ENCODE assay signal across 19 cellular contexts in genomic region chr15:68057758-68058157, GRCh38. TPM values are rescaled to one million over a fixed set of nuclear protein-coding genes. Genes with fewer than 3 reads are reported as not detected.
DNase-seq lines count a peak whose midpoint lies in the region; ATAC-seq, FAIRE-seq and TF ChIP-seq lines count a peak whose summit lies in the region.
"Had no signal": no experiment of that assay in that cellular context is flagged by ENCODE, and none has a peak within 500 bp of the region (broad histone marks: within the 10 kb centered on the region; RNA-seq: fewer than 3 reads in every experiment).

No MANE protein-coding gene starts in this region.

- CTCF ChIA-PET in CD8-positive, alpha-beta memory T cell (lab: Charles Lee), result no interaction called here
- CTCF ChIA-PET in GM12878 (lab: Yijun Ruan, JAX), result interaction anchor here (1.2 to 2.2 kb wide), 4 partner anchors 20 to 95 kb away, joined by 3 to 5 read pairs (median 4); no protein-coding TSS in a partner anchor

- H3K4me2 ChIP-seq in GM12878 (ENCODE audit: control insufficient read depth, insufficient read depth), result peak overlapping the region; percentile 42

- peaks cover 0 to 23% (median 0%) of the 10 kb centered on the region in 3 donors for H3K36me3 Mint-ChIP-seq in CD8-positive, alpha-beta memory T cell
- peaks cover 22% of the 10 kb centered on the region for H3K36me3 Mint-ChIP-seq in nephron progenitor cell (ENCODE audit: low read depth)
- H3K36me3 Mint-ChIP-seq: naive B cell had no signal

- ATAC-seq in GM12878, result no peak
- ATAC-seq: HCT116, left ventricle myocardium superior, right cardiac atrium, SK-N-SH treated with all-trans-retinoic acid at 6 μM for 48 hours had no signal

- no TSS peak for BruUV-seq in GM12878 (replicated peaks; lab: Mats Ljungman, UMichigan)

- TF ChIP-seq RAD21 in GM12878 (IDR thresholded peaks at IDR 0.05; ENCODE audit: insufficient read depth, low read depth, low read length), result no peak

- H3K27ac ChIP-seq in CD8-positive, alpha-beta memory T cell (ENCODE audit: low read depth, low read length), result no peak overlapping the region
- H3K27ac ChIP-seq in HUES6 (ENCODE audit: low read depth, low read length), result no peak overlapping the region
- H3K27ac ChIP-seq in GM12878 (ENCODE audit: control insufficient read depth, insufficient read depth), result peak overlapping the region; percentile 24; the same call in 1 of the 2 replicates
- H3K27ac ChIP-seq: suprapubic skin had no signal

- DNase-seq in CD8-positive, alpha-beta memory T cell, result no peak
- DNase-seq in GM12878 (ENCODE audit: low read depth, low spot score) (no peak), nephron progenitor cell (no peak), NCI-H1417 treated with DMSO at 0.1 percent for 48 hours (lab: John Stamatoyannopoulos, UW) (no peak), NCI-H446 (lab: John Stamatoyannopoulos, UW) (no peak), NK-92 (lab: John Stamatoyannopoulos, UW; ENCODE audit: unreplicated experiment) (no peak), ureter (ENCODE audit: low spot score) (no peak)
- DNase-seq: activated CD4-positive, alpha-beta memory T cell treated with anti-CD3 and anti-CD28 coated beads for 36 hours; amygdala; foreskin fibroblast; left ventricle myocardium superior; naive B cell; NCI-H2029; NCI-H524 treated with DMSO at 0.1 percent for 48 hours; right cardiac atrium had no signal

- POLR2A ChIA-PET in CD8-positive, alpha-beta memory T cell (lab: Charles Lee), result no interaction called here
- POLR2A ChIA-PET in GM12878 (lab: Charles Lee), result interaction anchor here (0.6 to 4.0 kb wide), 3 partner anchors 10 to 194 kb away, joined by 3 to 18 read pairs (median 3); no protein-coding TSS in a partner anchor

- intact Hi-C loops in GM12878 (cut with micrococcal nuclease; ENCODE audit: unreplicated experiment), result loop anchor here (5.0 kb wide), 1 partner anchor 95 kb away; no protein-coding TSS in a partner anchor

- TF ChIP-seq CTCF in GM12878 (IDR thresholded peaks at IDR 0.05 in 2 of 3, conservative IDR thresholded peaks at IDR 0.05 in 1 of 3; ENCODE audit: control insufficient read depth in 2 of 3, extremely low read depth in 1 of 3, insufficient read depth in 1 of 3, low read depth in 3 of 3, low read length in 3 of 3) (no peak), nephron progenitor cell (IDR thresholded peaks at IDR 0.05) (no peak)

- FAIRE-seq in GM12878 (lab: Jason Lieb, UNC), result no peak

- peaks cover 86% of the 10 kb centered on the region for H3K79me2 ChIP-seq in GM12878 (ENCODE audit: control insufficient read depth, insufficient read depth, low read length)

- 98% methylated on average over 6 of the region's 6 CpGs for WGBS in GM12878 (ENCODE audit: insufficient coverage, insufficient replicate concordance, low lambda C conversion rate, missing lambda C conversion rate)

- H3K4me3 Mint-ChIP-seq in CD8-positive, alpha-beta memory T cell, result peak overlapping the region in 6 of 7 donors; percentile 4 to 52 (median 25)
- peak overlapping the region; percentile 96 for H3K4me3 Mint-ChIP-seq in nephron progenitor cell
- H3K4me3 Mint-ChIP-seq: activated CD4-positive, alpha-beta memory T cell treated with anti-CD3 and anti-CD28 coated beads for 36 hours had no signal

- SMC1A ChIA-PET in GM12878 (lab: Charles Lee; ENCODE audit: uncharacterized antibody, unreplicated experiment), result interaction anchor here (1.0 to 5.0 kb wide), 5 partner anchors 22 to 195 kb away, joined by 3 to 35 read pairs (median 6); no protein-coding TSS in a partner anchor

- H4K20me1 ChIP-seq in GM12878 (ENCODE audit: control insufficient read depth, insufficient read depth), result no peaks in the 10 kb centered on the region

- no peak overlapping the region for H3K27ac Mint-ChIP-seq in CD8-positive, alpha-beta memory T cell
- peak overlapping the region; percentile 13 for H3K27ac Mint-ChIP-seq in nephron progenitor cell
- H3K27ac Mint-ChIP-seq: activated CD4-positive, alpha-beta memory T cell treated with anti-CD3 and anti-CD28 coated beads for 36 hours had no signal

- RAD21 ChIA-PET in GM12878 (lab: Charles Lee; ENCODE audit: unreplicated experiment), result interaction anchor here (1.0 to 4.8 kb wide), 2 partner anchors 29 to 194 kb away, joined by 5 to 38 read pairs; no protein-coding TSS in a partner anchor

- H3K4me3 ChIP-seq in CD8-positive, alpha-beta memory T cell (ENCODE audit: low read length), result no peak overlapping the region
- peak overlapping the region; percentile 1; the same call in 1 of the 2 replicates for H3K4me3 ChIP-seq in HUES6 (ENCODE audit: low read depth, low read length)
- H3K4me3 ChIP-seq in GM12878, result 0 out of 2 replicates have a peak overlapping the region, but pooled peaks have one; percentile 68
- H3K4me3 ChIP-seq: suprapubic skin had no signal

- TF ChIP-seq POLR2A in GM12878 (IDR thresholded peaks at IDR 0.05; ENCODE audit: low read depth, low read length), result no peak

- H3K9ac ChIP-seq in HUES6 (ENCODE audit: low read length), result no peak overlapping the region
- peak overlapping the region; percentile 44 for H3K9ac ChIP-seq in GM12878 (ENCODE audit: control insufficient read depth, insufficient read depth, low read length)

- H3K9me3 Mint-ChIP-seq in CD8-positive, alpha-beta memory T cell, result no peaks in the 10 kb centered on the region
- H3K9me3 Mint-ChIP-seq in nephron progenitor cell, result no peaks in the 10 kb centered on the region
- H3K9me3 Mint-ChIP-seq: activated CD4-positive, alpha-beta memory T cell treated with anti-CD3 and anti-CD28 coated beads for 36 hours; naive B cell had no signal

- peaks cover 67 to 79% (median 79%) of the 10 kb centered on the region in 3 donors for H3K4me1 Mint-ChIP-seq in CD8-positive, alpha-beta memory T cell
- peaks cover 56% of the 10 kb centered on the region for H3K4me1 Mint-ChIP-seq in nephron progenitor cell

- no peaks in the 10 kb centered on the region for H3K36me3 ChIP-seq in CD8-positive, alpha-beta memory T cell (ENCODE audit: insufficient read depth, low read length)
- H3K36me3 ChIP-seq in HUES6 (ENCODE audit: control insufficient read depth, insufficient read depth, low read length) (no peaks in the 10 kb centered on the region), GM12878 (ENCODE audit: control insufficient read depth in 2 of 2, insufficient read depth in 2 of 2, low read length in 1 of 2) (peaks cover 0 to 12% of the 10 kb centered on the region in 2 experiments; a peak in 1 of 4 replicates)
- H3K36me3 ChIP-seq: suprapubic skin had no signal

- H3K27me3 ChIP-seq in CD8-positive, alpha-beta memory T cell (ENCODE audit: insufficient read depth, low read length, poor library complexity, severe bottlenecking), result no peaks in the 10 kb centered on the region
- H3K27me3 ChIP-seq in HUES6 (ENCODE audit: control insufficient read depth, insufficient read depth, low read length) (no peaks in the 10 kb centered on the region), GM12878 (replicated peaks in 1 of 2; ENCODE audit: control insufficient read depth in 2 of 2, insufficient read depth in 2 of 2, low read length in 1 of 2) (no peaks in the 10 kb centered on the region)
- H3K27me3 ChIP-seq: suprapubic skin had no signal

- TF ChIP-seq EP300 in GM12878 (IDR thresholded peaks at IDR 0.05; ENCODE audit: borderline replicate concordance in 1 of 2, control insufficient read depth in 1 of 2, low read depth in 2 of 2, low read length in 2 of 2), result no peak

- H3K27me3 Mint-ChIP-seq in CD8-positive, alpha-beta memory T cell, result no peaks in the 10 kb centered on the region
- H3K27me3 Mint-ChIP-seq in nephron progenitor cell (ENCODE audit: low read depth, poor library complexity), result no peaks in the 10 kb centered on the region

- in situ Hi-C loops in GM12878 (cut with MboI), result loop anchor here (5.0 kb wide), 1 partner anchor 195 kb away; no protein-coding TSS in a partner anchor

- peaks cover 67% of the 10 kb centered on the region for H3K4me1 ChIP-seq in CD8-positive, alpha-beta memory T cell (ENCODE audit: insufficient read depth, low read length)
- H3K4me1 ChIP-seq in HUES6 (ENCODE audit: control insufficient read depth, insufficient read depth, low read length), result peaks cover 39% of the 10 kb centered on the region
- H3K4me1 ChIP-seq in GM12878 (ENCODE audit: control insufficient read depth, insufficient read depth, low read length), result peaks cover 6% of the 10 kb centered on the region

- H2AFZ ChIP-seq in GM12878 (ENCODE audit: control insufficient read depth, low read depth, low read length), result no peak overlapping the region

- no peaks in the 10 kb centered on the region for H3K9me3 ChIP-seq in CD8-positive, alpha-beta memory T cell (ENCODE audit: low read length)
- H3K9me3 ChIP-seq in HUES6 (ENCODE audit: control insufficient read depth, insufficient read depth, low read depth, low read length) (no peaks in the 10 kb centered on the region), GM12878 (replicated peaks; ENCODE audit: control insufficient read depth, insufficient read depth, low read length) (peaks cover 2% of the 10 kb centered on the region; the same call in 2 of the 3 replicates)
- H3K9me3 ChIP-seq: suprapubic skin had no signal

TF ChIP-seq in GM12878, 131 proteins besides CTCF, POLR2A, EP300 and RAD21 (continues in another document):
- TF ChIP-seq JUNB (IDR thresholded peaks at IDR 0.05) (no peak), BACH1 (IDR thresholded peaks at IDR 0.05; ENCODE audit: borderline replicate concordance) (no peak)

RNA-seq across cellular contexts. Expression of gene PIAS1, which starts 3.6 kb away (rescaled TPM):
- 10 to 100 TPM; 25.5 to 30.2 TPM for total RNA-seq in CD8-positive, alpha-beta memory T cell
- 127 TPM for polyA plus RNA-seq in CD8-positive, alpha-beta memory T cell
- total RNA-seq in GM12878 (2013; cell fraction: nucleolus; rRNA removed), result 530 and 583 TPM in 2 replicates
- total RNA-seq in GM12878 (2014; rRNA removed) (39.0 and 39.1 TPM in 2 replicates), GM12878 (2014; rRNA removed; fragmentation: Illumina TruSeq; extraction: Trizol) (32.3 and 37.9 TPM in 2 replicates), GM12878 (2021) (34.8 and 35.0 TPM in 2 replicates), ureter (72.5 TPM)
- polyA plus RNA-seq in GM12878 (2011; ENCODE audit: low read depth), result 50.6 TPM
- polyA plus RNA-seq in GM12878 (2011; rRNA removed) (94.6 and 96.3 TPM in 2 replicates), GM12878 (2014; fragmentation: Illumina TruSeq; extraction: Trizol) (62.4 and 74.5 TPM in 2 replicates), GM12878 (2014; fragmentation: Nextera tagmentation; extraction: Ambion mirVana) (10 to 100 TPM; 20.2 to 22.2 TPM), GM12878 (2014; rRNA removed) (24.8 and 27.1 TPM in 2 replicates), GM12878 (2016; fragmentation: Nextera tagmentation; extraction: Ambion mirVana) (10 to 100 TPM; 60.6 to 61.4 TPM)
- polyA plus RNA-seq in GM12878 (2011; cell fraction: cytosol; rRNA removed), result 76.3 and 82.8 TPM in 2 replicates
- polyA plus RNA-seq in GM12878 (2011; cell fraction: nucleus; rRNA removed), result 118 and 121 TPM in 2 replicates
- 29.4 and 31.0 TPM in 2 replicates for polyA plus RNA-seq in GM12878 (2012)
- 141 and 178 TPM in 2 replicates for polyA minus RNA-seq in GM12878 (2011; rRNA and poly(A)+ RNA removed)
- polyA minus RNA-seq in GM12878 (2011; cell fraction: cytosol; rRNA and poly(A)+ RNA removed), result 34.2 and 39.8 TPM in 2 replicates
- polyA minus RNA-seq in GM12878 (2011; cell fraction: nucleus; rRNA and poly(A)+ RNA removed), result 146 and 188 TPM in 2 replicates
